Comparison of ENCODE assay signal across 8 cellular contexts in the genomic region with DNA sequence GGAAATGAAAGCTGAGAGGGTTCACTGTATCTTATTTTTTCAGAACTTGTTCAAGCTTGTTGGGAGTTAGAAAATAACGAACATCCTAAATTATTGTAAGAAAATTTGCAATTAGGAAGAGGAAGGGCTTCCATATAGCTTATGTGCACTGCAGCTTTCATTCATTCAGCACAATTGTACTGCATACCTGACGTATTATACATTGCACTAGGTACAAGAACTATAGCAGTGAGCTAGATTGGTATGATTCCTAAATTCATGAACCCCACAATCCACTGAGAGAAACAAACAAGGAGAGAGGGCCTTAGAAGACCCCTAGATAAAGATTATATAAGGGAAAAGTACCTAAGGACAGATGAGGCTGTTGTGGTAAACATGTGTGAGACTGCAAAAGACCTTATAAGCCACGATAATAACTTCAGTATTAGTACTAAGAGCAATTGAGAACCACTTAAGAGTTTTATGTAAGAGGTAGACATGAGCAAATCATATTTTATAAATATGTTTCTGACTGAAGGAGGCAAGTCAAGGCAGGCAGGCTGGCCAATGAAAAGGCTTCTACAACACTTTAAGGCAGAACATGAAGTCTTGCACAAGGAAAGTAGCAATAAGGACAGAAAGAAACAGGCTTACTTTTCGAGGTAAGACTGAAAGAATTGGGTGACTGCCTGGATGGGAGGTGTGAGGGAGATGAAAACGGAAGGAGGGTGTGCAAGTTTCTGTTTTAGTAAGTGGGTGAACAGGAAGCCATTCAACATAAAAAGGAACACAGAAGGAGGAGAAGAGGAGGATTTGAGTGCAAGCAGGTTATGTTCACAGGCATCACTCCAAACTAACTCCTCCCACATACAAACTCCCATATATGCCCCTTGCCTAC.
DNase-seq lines count a peak whose midpoint lies in the region; ATAC-seq and TF ChIP-seq lines count a peak whose summit lies in the region.

No MANE protein-coding gene starts in this region.

- CTCF ChIA-PET in mammary epithelial cell (lab: Charles Lee; ENCODE audit: low non-redundant PET): interaction anchor here (0.9 kb wide), 1 partner anchor 66 kb away, joined by 3 read pairs; no protein-coding TSS in a partner anchor
- CTCF ChIA-PET in Calu3 (lab: Charles Lee): no interaction called here

- H3K9ac ChIP-seq in mammary epithelial cell (ENCODE audit: insufficient read depth, low read length) (no peak overlapping the region), GM23248 (no peak overlapping the region)

- dilution Hi-C loops in mammary epithelial cell (cut with HindIII; ENCODE audit: low sequenced_read_pairs): no loop called here

- intact Hi-C loops in mammary epithelial cell (cut with micrococcal nuclease) (no loop called here), esophagus muscularis mucosa (cut with DNase I) (no loop called here), Calu3 (cut with micrococcal nuclease; ENCODE audit: unreplicated experiment) (no loop called here)

- TF ChIP-seq CTCF in GM13976 (IDR thresholded peaks at IDR 0.05; ENCODE audit: borderline replicate concordance, control extremely low read depth, extremely low read depth, insufficient read depth, missing control alignments) (no peak), mammary epithelial cell (conservative IDR thresholded peaks at IDR 0.05 in 1 of 2, IDR thresholded peaks at IDR 0.05 in 1 of 2; ENCODE audit: extremely low read depth in 1 of 2, insufficient read depth in 1 of 2, low read depth in 1 of 2, low read length in 2 of 2) (no peak), esophagus muscularis mucosa (IDR thresholded peaks at IDR 0.05) (no peak), Calu3 (IDR thresholded peaks at IDR 0.05; ENCODE audit: unreplicated experiment) (no peak)

- H3K9me3 ChIP-seq in mammary epithelial cell (replicated peaks; ENCODE audit: insufficient read depth, low read length) (no peaks in the 10 kb centered on the region), esophagus muscularis mucosa (no peaks in the 10 kb centered on the region), GM23248 (ENCODE audit: low read depth) (no peaks in the 10 kb centered on the region)

- peak; percentile 27 for DNase-seq in GM13976 (ENCODE audit: low spot score)
- peak; percentile 44 for DNase-seq in mammary epithelial cell
- DNase-seq in esophagus muscularis mucosa (ENCODE audit: extremely low spot score): no peak
- no peak for DNase-seq in GM23248
- no peak for DNase-seq in Calu3
- no peak for DNase-seq in glomerular visceral epithelial cell (ENCODE audit: extremely low spot score)

- no peaks in the 10 kb centered on the region for H3K27me3 Mint-ChIP-seq in Calu3 (ENCODE audit: unreplicated experiment)

- no peaks in the 10 kb centered on the region for H3K36me3 ChIP-seq in mammary epithelial cell (ENCODE audit: insufficient read depth, low read length)
- H3K36me3 ChIP-seq in esophagus muscularis mucosa: no peaks in the 10 kb centered on the region
- H3K36me3 ChIP-seq in GM23248 (ENCODE audit: low read depth): no peaks in the 10 kb centered on the region

- H3K4me3 ChIP-seq in mammary epithelial cell (replicated peaks in 1 of 3; ENCODE audit: insufficient read depth in 1 of 3, low read depth in 2 of 3, low read length in 3 of 3) (no peak overlapping the region), esophagus muscularis mucosa (no peak overlapping the region), GM23248 (no peak overlapping the region)

- H3K79me2 ChIP-seq in mammary epithelial cell (ENCODE audit: insufficient read depth, low read length) (no peaks in the 10 kb centered on the region), GM23248 (ENCODE audit: insufficient read depth) (no peaks in the 10 kb centered on the region)

- no peaks in the 10 kb centered on the region for H3K27me3 ChIP-seq in mammary epithelial cell (ENCODE audit: insufficient read depth, low read length)
- no peaks in the 10 kb centered on the region for H3K27me3 ChIP-seq in esophagus muscularis mucosa
- H3K27me3 ChIP-seq in GM23248 (replicated peaks; ENCODE audit: insufficient read depth): no peaks in the 10 kb centered on the region

- TF ChIP-seq EP300 in esophagus muscularis mucosa (IDR thresholded peaks at IDR 0.05): no peak

- no peak overlapping the region for H3K27ac Mint-ChIP-seq in Calu3 (ENCODE audit: unreplicated experiment)

- H3K4me1 ChIP-seq in mammary epithelial cell (ENCODE audit: insufficient read depth, low read length): peaks cover 6% of the 10 kb centered on the region
- H3K4me1 ChIP-seq in esophagus muscularis mucosa: peaks cover 0 to 6% (median 0%) of the 10 kb centered on the region in 4 donors
- H3K4me1 ChIP-seq in GM23248 (ENCODE audit: insufficient read depth): peaks cover 5% of the 10 kb centered on the region; the same call in 1 of the 2 replicates

- in situ Hi-C loops in GM13976 (cut with MboI; ENCODE audit: low sequenced_read_pairs, unreplicated experiment) (no loop called here), mammary epithelial cell (cut with MboI; ENCODE audit: low sequenced_read_pairs in 2 of 2) (no loop called here), GM23248 (cut with MboI) (no loop called here)

- H3K4me3 Mint-ChIP-seq in Calu3 (ENCODE audit: low read depth, unreplicated experiment): no peak overlapping the region

- H3K27ac ChIP-seq in mammary epithelial cell (ENCODE audit: insufficient read depth, low read depth, low read length) (no peak overlapping the region), esophagus muscularis mucosa (replicated peaks in 1 of 4) (no peak overlapping the region), GM23248 (no peak overlapping the region)

- no peaks in the 10 kb centered on the region for H4K20me1 ChIP-seq in mammary epithelial cell (ENCODE audit: insufficient read depth, low read length)
- H4K20me1 ChIP-seq in GM23248 (ENCODE audit: insufficient read depth): no peaks in the 10 kb centered on the region

- H3K9me3 Mint-ChIP-seq in Calu3 (ENCODE audit: low read depth, unreplicated experiment): no peaks in the 10 kb centered on the region

- H3K36me3 Mint-ChIP-seq in Calu3 (ENCODE audit: insufficient read depth, unreplicated experiment): no peaks in the 10 kb centered on the region

- peak overlapping the region; percentile 20 for H3K4me2 ChIP-seq in mammary epithelial cell (ENCODE audit: insufficient read depth, low read depth, low read length)
- no peak overlapping the region for H3K4me2 ChIP-seq in GM23248 (ENCODE audit: unreplicated experiment)

- ATAC-seq in GM21447 (IDR thresholded peaks at IDR 0.05; ENCODE audit: unreplicated experiment) (peak; percentile 98), HG03571 (IDR thresholded peaks at IDR 0.05; ENCODE audit: unreplicated experiment) (peak; percentile 95)

- H2AFZ ChIP-seq in mammary epithelial cell (ENCODE audit: low read depth, low read length) (peak overlapping the region; percentile 59), GM23248 (no peak overlapping the region)

- WGBS in mammary epithelial cell (ENCODE audit: low coverage, missing lambda C conversion rate): 45% methylated on average over 5 of the region's 5 CpGs
- whole genome bisulfite sequencing in esophagus muscularis mucosa: 73% methylated on average over 5 of the region's 5 CpGs
- WGBS in GM23248 (ENCODE audit: low coverage in 1 of 2, low lambda C conversion rate in 2 of 2, missing lambda C conversion rate in 2 of 2), 2 experiments: 77 to 80% methylated on average over 5 of the region's 5 CpGs

- no TSS peak for BruUV-seq in mammary epithelial cell (replicated peaks; lab: Mats Ljungman, UMichigan)
- BruUV-seq in Calu3 (replicated peaks; lab: Mats Ljungman, UMichigan): no TSS peak

- H3K4me1 Mint-ChIP-seq in Calu3 (ENCODE audit: low read depth, unreplicated experiment): no peaks in the 10 kb centered on the region

- no peak for TF ChIP-seq POLR2A in esophagus muscularis mucosa (IDR thresholded peaks at IDR 0.05; ENCODE audit: low read depth)

- 0 out of 2 replicates have a peak, but pooled peaks cover 4% of the 10 kb centered on the region for H3K9me2 ChIP-seq in GM23248 (ENCODE audit: insufficient read depth)

- no peaks in the 10 kb centered on the region; the same call in 1 of the 2 replicates for H3F3A ChIP-seq in GM23248 (ENCODE audit: insufficient read depth)

Comparison
In these comparisons a context has a peak if more than half of its experiments do, and no peak if none do; other contexts are left out.
1. DNase-seq: peak in GM13976 (single experiment) and mammary epithelial cell (single experiment); none in esophagus muscularis mucosa (single experiment), GM23248 (single experiment), Calu3 (single experiment) and glomerular visceral epithelial cell (single experiment).